1 cellular context compared by ENCODE assay signal in genomic region chr11:114783805-114784204, GRCh38.
TF ChIP-seq lines count a peak whose summit lies in the region.

No MANE protein-coding gene starts in this region.

TF ChIP-seq in HepG2, 621 proteins besides CTCF, POLR2A, EP300 and RAD21 (continued from another document):
- TF ChIP-seq IKZF5 (CRISPR knock-in tag; IDR thresholded peaks at IDR 0.05) (no peak), MTA3 (CRISPR knock-in tag; IDR thresholded peaks at IDR 0.05) (no peak), PTBP1 (IDR thresholded peaks at IDR 0.05; ENCODE audit: low read depth, low read length, poor library complexity, severe bottlenecking) (no peak), MEIS2 (CRISPR knock-in tag; IDR thresholded peaks at IDR 0.05) (no peak), IKZF1 (IDR thresholded peaks at IDR 0.05) (no peak), TEAD3 (CRISPR knock-in tag; optimal IDR thresholded peaks at IDR 0.05; ENCODE audit: borderline replicate concordance) (peak; percentile 34), CENPT (CRISPR knock-in tag; IDR thresholded peaks at IDR 0.05; ENCODE audit: low read depth) (no peak), SIN3B (IDR thresholded peaks at IDR 0.05; ENCODE audit: low read length) (no peak), SOX6 (IDR thresholded peaks at IDR 0.05) (no peak), SOX6 (CRISPR knock-in tag; IDR thresholded peaks at IDR 0.05) (no peak), CREB1 (IDR thresholded peaks at IDR 0.05) (no peak), CREB1 (CRISPR knock-in tag; IDR thresholded peaks at IDR 0.05) (no peak), ARID5B (CRISPR knock-in tag; IDR thresholded peaks at IDR 0.05) (0 out of 2 replicates have a peak, but pooled peaks have one; percentile 23), ZNF792 (CRISPR knock-in tag; IDR thresholded peaks at IDR 0.05) (no peak), ZFP36L1 (CRISPR knock-in tag; IDR thresholded peaks at IDR 0.05) (no peak), RFX1 (IDR thresholded peaks at IDR 0.05) (no peak), TBX3 (IDR thresholded peaks at IDR 0.05; ENCODE audit: borderline replicate concordance) (no peak), MAZ (IDR thresholded peaks at IDR 0.05; ENCODE audit: borderline replicate concordance, low read depth, low read length) (no peak), MAZ (CRISPR knock-in tag; IDR thresholded peaks at IDR 0.05; ENCODE audit: low read depth) (no peak), ZBTB40 (IDR thresholded peaks at IDR 0.05) (peak; percentile 40; the same call in 1 of the 2 replicates), ZBTB40 (CRISPR knock-in tag; IDR thresholded peaks at IDR 0.05) (0 out of 2 replicates have a peak, but pooled peaks have one; percentile 20), CHCHD3 (CRISPR knock-in tag; IDR thresholded peaks at IDR 0.05) (no peak), TERF1 (CRISPR knock-in tag; IDR thresholded peaks at IDR 0.05) (no peak), KDM3A (CRISPR knock-in tag; IDR thresholded peaks at IDR 0.05; ENCODE audit: low read depth) (no peak), ZBTB3 (CRISPR knock-in tag; IDR thresholded peaks at IDR 0.05; ENCODE audit: borderline replicate concordance, low read depth) (no peak), ZNF550 (CRISPR knock-in tag; IDR thresholded peaks at IDR 0.05; ENCODE audit: borderline replicate concordance) (no peak)
- TF ChIP-seq, protein P1, sequence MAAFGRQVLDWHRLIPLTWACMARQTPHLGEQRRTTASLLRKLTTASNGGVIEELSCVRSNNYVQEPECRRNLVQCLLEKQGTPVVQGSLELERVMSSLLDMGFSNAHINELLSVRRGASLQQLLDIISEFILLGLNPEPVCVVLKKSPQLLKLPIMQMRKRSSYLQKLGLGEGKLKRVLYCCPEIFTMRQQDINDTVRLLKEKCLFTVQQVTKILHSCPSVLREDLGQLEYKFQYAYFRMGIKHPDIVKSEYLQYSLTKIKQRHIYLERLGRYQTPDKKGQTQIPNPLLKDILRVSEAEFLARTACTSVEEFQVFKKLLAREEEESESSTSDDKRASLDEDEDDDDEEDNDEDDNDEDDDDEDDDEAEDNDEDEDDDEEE (CRISPR knock-in tag; IDR thresholded peaks at IDR 0.05), result no peak
